ENCODE assay signal across 8 cellular contexts in the genomic region with DNA sequence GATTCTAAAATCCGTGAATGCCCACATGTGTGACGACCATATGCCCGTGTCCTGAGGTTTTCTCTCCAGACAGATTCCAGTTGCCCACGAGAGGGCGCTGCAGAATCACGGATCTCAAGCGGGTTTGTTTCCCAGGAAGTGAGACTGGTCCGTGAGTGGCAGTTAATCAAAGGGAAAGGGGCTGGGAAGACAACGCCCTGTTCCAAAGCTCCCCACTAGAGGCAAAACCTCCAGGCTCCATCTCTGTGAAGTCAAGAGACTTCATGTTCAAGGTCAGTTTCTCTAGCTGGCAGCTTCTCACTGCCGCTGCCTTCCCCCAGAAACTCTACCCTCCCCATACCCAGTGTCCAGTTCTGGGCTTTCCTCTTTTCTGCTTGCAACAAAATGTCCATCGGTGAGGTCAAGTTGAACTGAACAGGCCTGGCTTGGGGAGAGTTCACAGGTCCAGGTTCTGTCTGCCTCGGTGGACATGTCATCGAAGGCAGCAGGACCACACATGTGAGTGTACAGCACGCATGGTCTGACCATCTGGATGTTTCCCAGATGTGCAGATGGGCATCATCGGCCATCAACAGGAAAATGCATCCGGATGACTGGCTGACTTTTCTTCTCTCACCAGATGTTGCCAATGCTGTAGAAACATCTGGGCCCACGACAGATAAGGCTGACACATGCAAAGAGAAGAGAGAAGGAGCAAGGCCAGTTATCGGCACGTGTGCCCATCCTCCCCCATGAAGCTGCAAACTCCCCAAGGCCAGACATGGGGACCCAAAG. TPM values are rescaled to one million over a fixed set of nuclear protein-coding genes. Genes with fewer than 3 reads are reported as not detected.
DNase-seq lines count a peak whose midpoint lies in the region; ATAC-seq and TF ChIP-seq lines count a peak whose summit lies in the region.

No MANE protein-coding gene starts in this region.

- H3K79me2 ChIP-seq in KMS-11 (ENCODE audit: insufficient read depth, low read depth), result no peaks in the 10 kb centered on the region

- in situ Hi-C loops in Caki2 (cut with HindIII; ENCODE audit: low pct_unique_long_range_greater_than_20kb, low sequenced_read_pairs), result loop anchor here (25.0 kb wide), 1 partner anchor 178 kb away; no protein-coding TSS in a partner anchor

- H3K27me3 Mint-ChIP-seq in nephron (ENCODE audit: low read depth), result peaks cover 40% of the 10 kb centered on the region

- intact Hi-C loops in esophagus muscularis mucosa (cut with DNase I), result loop anchor here (5.0 kb wide), 2 partner anchors 168 to 203 kb away; no protein-coding TSS in a partner anchor

- no peak for TF ChIP-seq EP300 in esophagus muscularis mucosa (IDR thresholded peaks at IDR 0.05)

- H3K36me3 ChIP-seq in KMS-11 (ENCODE audit: insufficient read depth) (no peaks in the 10 kb centered on the region), esophagus muscularis mucosa (no peaks in the 10 kb centered on the region)

- TF ChIP-seq POLR2A in esophagus muscularis mucosa (IDR thresholded peaks at IDR 0.05; ENCODE audit: low read depth), result no peak

- no peak for ATAC-seq in GM18861 (IDR thresholded peaks at IDR 0.05; ENCODE audit: unreplicated experiment)

- peaks cover 2% of the 10 kb centered on the region for H3K9me3 Mint-ChIP-seq in nephron

- no peak overlapping the region for H3K27ac ChIP-seq in KMS-11
- no peak overlapping the region for H3K27ac ChIP-seq in esophagus muscularis mucosa (replicated peaks in 1 of 4)

- H3K27ac Mint-ChIP-seq in nephron, result peak overlapping the region in 1 of 3 experiments; percentile 32

- no peak overlapping the region for H3K4me3 Mint-ChIP-seq in nephron

- no peaks in the 10 kb centered on the region for H3K9me3 ChIP-seq in esophagus muscularis mucosa

- H3K27me3 ChIP-seq in KMS-11 (ENCODE audit: insufficient read depth, low read depth) (no peaks in the 10 kb centered on the region), esophagus muscularis mucosa (peaks cover 0 to 32% (median 0%) of the 10 kb centered on the region in 4 donors)

- H3K9ac ChIP-seq in KMS-11, result no peak overlapping the region

- H3K4me1 Mint-ChIP-seq in nephron, result peaks cover 34% of the 10 kb centered on the region

- TF ChIP-seq CTCF in KMS-11 (conservative IDR thresholded peaks at IDR 0.05; ENCODE audit: low read depth, low read length) (peak; percentile 96), esophagus muscularis mucosa (IDR thresholded peaks at IDR 0.05) (peak; percentile 83 to 84 (median 83)), nephron (IDR thresholded peaks at IDR 0.05; ENCODE audit: unreplicated experiment in 3 of 3) (peak; percentile 89 to 95 (median 91))

- peak overlapping the region; percentile 79 for H2AFZ ChIP-seq in KMS-11 (ENCODE audit: low read depth)

- H3K4me1 ChIP-seq in KMS-11 (ENCODE audit: low read depth, poor library complexity, severe bottlenecking) (no peaks in the 10 kb centered on the region), esophagus muscularis mucosa (peaks cover 7 to 11% (median 9%) of the 10 kb centered on the region in 4 donors)

- peak overlapping the region; percentile 43; the same call in 1 of the 2 replicates for H3K4me2 ChIP-seq in KMS-11

- H4K20me1 ChIP-seq in KMS-11 (ENCODE audit: insufficient read depth), result no peaks in the 10 kb centered on the region

- no peak overlapping the region for H3K4me3 ChIP-seq in KMS-11 (IDR thresholded peaks at IDR 0.05; ENCODE audit: insufficient read depth, low read depth, low read length)
- H3K4me3 ChIP-seq in esophagus muscularis mucosa, result peak overlapping the region in 1 of 4 donors; percentile 9

- WGBS in esophagus muscularis mucosa, result 44% methylated on average over 18 of the region's 19 CpGs

- DNase-seq in Caki2 (ENCODE audit: low read depth) (peak; percentile 81), activated T-cell treated with anti-CD3 and anti-CD28 coated beads for 4 hours (peak; percentile 56), esophagus muscularis mucosa (ENCODE audit: extremely low spot score) (peak; percentile 96)
- peak; percentile 11 to 70 (median 50) for DNase-seq in stimulated activated naive CD4-positive, alpha-beta T cell (lab: John Stamatoyannopoulos, UW)

- no peaks in the 10 kb centered on the region for H3K36me3 Mint-ChIP-seq in nephron (ENCODE audit: low read depth)

TF ChIP-seq in PFSK-1, 5 proteins besides CTCF, POLR2A, EP300 and RAD21:
- TF ChIP-seq FOXP2 (optimal IDR thresholded peaks at IDR 0.05; ENCODE audit: borderline replicate concordance, extremely low read depth, extremely low read length, insufficient read depth) (peak; percentile 16), TAF1 (IDR thresholded peaks at IDR 0.05; ENCODE audit: borderline replicate concordance, insufficient read depth, low read length) (no peak), REST (IDR thresholded peaks at IDR 0.05; ENCODE audit: insufficient read depth in 1 of 2, low read depth in 2 of 2, low read length in 2 of 2) (no peak; a peak in 1 of 4 replicates)

RNA-seq across cellular contexts. Expression of gene NOX5, which starts 44.9 kb away (rescaled TPM):
- total RNA-seq in Caki2 (2014; rRNA removed; shearing (Covaris generic); ENCODE audit: low replicate concordance), result 1.2 TPM in 1 of 2 replicates, not detected in the other
- 0.60 TPM for polyA plus RNA-seq in PFSK-1 (2012; ENCODE audit: insufficient read length, low read depth)
- under 1 TPM; under 0.01 to 0.66 (median 0.34) TPM for total RNA-seq in esophagus muscularis mucosa
